In genomic region chr11:83069441-83070043, GRCh38 we compare ENCODE assay signal across 9 cellular contexts. TPM values are rescaled to one million over a fixed set of nuclear protein-coding genes. Genes with fewer than 3 reads are reported as not detected.
DNase-seq lines count a peak whose midpoint lies in the region; ATAC-seq and TF ChIP-seq lines count a peak whose summit lies in the region.
"Had no signal": no experiment of that assay in that cellular context is flagged by ENCODE, and none has a peak within 500 bp of the region (broad histone marks: within the 10 kb centered on the region; RNA-seq: fewer than 3 reads in every experiment).

No MANE protein-coding gene starts in this region.

- H3K4me1 ChIP-seq in Loucy (ENCODE audit: insufficient read depth, low read length, poor library complexity, severe bottlenecking), result peaks cover 31% of the 10 kb centered on the region
- H3K4me1 ChIP-seq in sigmoid colon, result peaks cover 0 to 47% (median 43%) of the 10 kb centered on the region in 4 donors

- H3K27ac ChIP-seq in cingulate gyrus (ENCODE audit: low read depth, low read length), result peak overlapping the region; percentile 13
- H3K27ac ChIP-seq in sigmoid colon, result peak overlapping the region; percentile 91 to 95 (median 92)
- H3K27ac ChIP-seq: BLaER1 treated with 17β-estradiol and CSF1 and Interleukin-3, amounts not matched to agents 10 nM and 100 nM had no signal

- TF ChIP-seq EP300 in sigmoid colon (IDR thresholded peaks at IDR 0.05), result no peak

- peak overlapping the region; percentile 88 for H3K4me3 ChIP-seq in Loucy (ENCODE audit: low read length, poor library complexity, severe bottlenecking)
- H3K4me3 ChIP-seq in sigmoid colon, result peak overlapping the region in 2 of 4 donors; percentile 62 to 75

- H3K9me3 ChIP-seq in Loucy (ENCODE audit: insufficient read depth, low read depth, low read length), result no peaks in the 10 kb centered on the region
- H3K9me3 ChIP-seq in sigmoid colon, result no peaks in the 10 kb centered on the region
- H3K9me3 ChIP-seq: BLaER1 treated with 17β-estradiol and CSF1 and Interleukin-3, amounts not matched to agents 10 nM and 100 nM had no signal

- intact Hi-C loops in sigmoid colon (cut with DNase I), result loop anchor here (5.0 kb wide), 5 partner anchors 77 to 218 kb away; partner anchors contain the start of genes ANKRD42, CCDC90B, DDIAS and PRCP

- TF ChIP-seq CTCF in Loucy (conservative IDR thresholded peaks at IDR 0.05; ENCODE audit: low read length) (no peak), sigmoid colon (IDR thresholded peaks at IDR 0.05) (no peak)

- no peaks in the 10 kb centered on the region for H3F3A ChIP-seq in Loucy (ENCODE audit: low read depth)

- peaks cover 26% of the 10 kb centered on the region for H3K79me2 ChIP-seq in Loucy (ENCODE audit: insufficient read depth, low read length)

- H2AFZ ChIP-seq in Loucy (ENCODE audit: low read length), result peak overlapping the region; percentile 74

- peak overlapping the region; percentile 96 for H3K4me2 ChIP-seq in Loucy (ENCODE audit: low read depth, low read length, poor library complexity, severe bottlenecking)

- no peak for ATAC-seq in HG03097 (IDR thresholded peaks at IDR 0.05; ENCODE audit: low FRiP score, unreplicated experiment)

- no peaks in the 10 kb centered on the region for H3K27me3 ChIP-seq in Loucy (ENCODE audit: insufficient read depth, low read length, poor library complexity, severe bottlenecking)
- no peaks in the 10 kb centered on the region for H3K27me3 ChIP-seq in sigmoid colon

- peaks cover 17% of the 10 kb centered on the region for H4K20me1 ChIP-seq in Loucy (ENCODE audit: insufficient read depth, low read length, poor library complexity, severe bottlenecking)

- peak overlapping the region; percentile 68 for H3K9ac ChIP-seq in Loucy (ENCODE audit: low read depth, low read length, poor library complexity, severe bottlenecking)

- H3K36me3 ChIP-seq in Loucy (ENCODE audit: insufficient read depth, low read length), result no peaks in the 10 kb centered on the region
- peaks cover 0 to 10% (median 1%) of the 10 kb centered on the region in 4 donors for H3K36me3 ChIP-seq in sigmoid colon

- DNase-seq in NCI-H2107 treated with DMSO at 0.1 percent for 48 hours (lab: John Stamatoyannopoulos, UW; ENCODE audit: unreplicated experiment) (peak; percentile 25), NCI-H2107 (lab: John Stamatoyannopoulos, UW) (no peak), sigmoid colon (no peak), NOMO-1 treated with DMSO at 0.1 percent for 48 hours (lab: John Stamatoyannopoulos, UW; ENCODE audit: unreplicated experiment) (no peak)
- no peak for DNase-seq in activated CD4-positive, alpha-beta T cell treated with anti-CD3 and anti-CD28 coated beads for 48 hours

- no peak for TF ChIP-seq POLR2A in sigmoid colon (IDR thresholded peaks at IDR 0.05)

- no peaks in the 10 kb centered on the region for H3K9me2 ChIP-seq in Loucy (replicated peaks; ENCODE audit: low read depth, low read length)

RNA-seq across cellular contexts. Expression of gene RAB30, which starts 2.2 kb away (rescaled TPM):
- total RNA-seq in sigmoid colon, result 10 to 100 TPM; 22.2 to 29.9 (median 26.3) TPM
- polyA plus RNA-seq in sigmoid colon, result 10 to 100 TPM in 2 of 3 donors, 1 to 10 TPM in 1; 6.0 to 27.7 (median 12.4) TPM
